8 cellular contexts compared by ENCODE assay signal in the genomic region with DNA sequence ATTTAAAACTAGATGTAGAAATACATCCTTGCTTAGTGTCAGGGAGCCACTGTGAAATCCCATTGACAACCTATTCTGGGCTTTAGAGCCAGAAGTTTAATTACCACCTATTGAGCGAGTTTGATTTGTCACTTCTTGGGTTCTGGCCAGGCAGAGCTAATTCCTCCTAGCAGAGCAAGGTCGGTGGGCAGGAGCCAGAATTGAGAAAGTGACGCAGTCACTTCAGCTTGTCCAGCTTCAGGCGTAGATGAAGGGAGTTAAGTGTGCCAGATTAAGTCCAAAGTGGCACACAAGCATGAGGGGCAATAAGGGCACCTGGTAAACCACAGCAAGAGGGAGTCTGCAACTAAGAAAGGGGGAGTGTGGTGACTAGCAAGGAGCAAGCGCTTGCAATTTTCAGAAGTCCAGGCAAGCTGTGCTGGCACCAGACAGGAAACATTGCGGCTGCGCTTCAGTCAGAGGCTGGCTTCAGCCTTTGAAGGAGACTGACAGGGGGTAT.
A peak's percentile ranks its signal among the peaks of the same experiment; 100 is the strongest.
DNase-seq lines count a peak whose midpoint lies in the region; ATAC-seq and TF ChIP-seq lines count a peak whose summit lies in the region.

No MANE protein-coding gene starts in this region.

- no peak for ATAC-seq in HG02840 (IDR thresholded peaks at IDR 0.05; ENCODE audit: low FRiP score, unreplicated experiment)
- no peak for ATAC-seq in GM18498 (IDR thresholded peaks at IDR 0.05; ENCODE audit: unreplicated experiment)

- no peaks in the 10 kb centered on the region for H3K9me3 ChIP-seq in hepatocyte (ENCODE audit: low read depth)
- peaks cover 8% of the 10 kb centered on the region for H3K9me3 ChIP-seq in WERI-Rb-1 (ENCODE audit: severe bottlenecking)

- H3K79me2 ChIP-seq in hepatocyte: peaks cover 26% of the 10 kb centered on the region

- no peaks in the 10 kb centered on the region for H3K4me1 ChIP-seq in hepatocyte (ENCODE audit: insufficient read depth)

- H3K36me3 ChIP-seq in hepatocyte (replicated peaks; ENCODE audit: insufficient read depth, low read depth) (no peaks in the 10 kb centered on the region), WERI-Rb-1 (no peaks in the 10 kb centered on the region)

- peak overlapping the region; percentile 45 for H3K27ac ChIP-seq in hepatocyte
- no peak overlapping the region for H3K27ac ChIP-seq in substantia nigra (ENCODE audit: low read depth, low read length, poor library complexity, severe bottlenecking)
- no peak overlapping the region for H3K27ac ChIP-seq in WERI-Rb-1

- DNase-seq in NCI-H1417 (lab: John Stamatoyannopoulos, UW) (peak; percentile 31 to 72 (median 50)), NCI-H1417 treated with DMSO at 0.1 percent for 48 hours (lab: John Stamatoyannopoulos, UW) (no peak), UCSD-AML1 (lab: John Stamatoyannopoulos, UW; ENCODE audit: unreplicated experiment) (peak; percentile 42), hepatocyte (ENCODE audit: low spot score) (no peak), substantia nigra (lab: John Stamatoyannopoulos, UW) (peak in 37 of 49 donors; percentile 10 to 91 (median 49)), WERI-Rb-1 (no peak)

- H3K4me2 ChIP-seq in hepatocyte: no peak overlapping the region

- WGBS in hepatocyte (ENCODE audit: low lambda C conversion rate, missing lambda C conversion rate): 65% methylated on average over 7 of the region's 7 CpGs

- H3K9me2 ChIP-seq in hepatocyte (replicated peaks; ENCODE audit: insufficient read depth): no peaks in the 10 kb centered on the region

- TF ChIP-seq CTCF in hepatocyte (IDR thresholded peaks at IDR 0.05; ENCODE audit: poor library complexity) (no peak), WERI-Rb-1 (IDR thresholded peaks at IDR 0.05; ENCODE audit: low read depth, low read length) (no peak)

- H4K20me1 ChIP-seq in hepatocyte (ENCODE audit: insufficient read depth, poor library complexity, severe bottlenecking): peaks cover 3% of the 10 kb centered on the region

- H3K4me3 ChIP-seq in hepatocyte (no peak overlapping the region), WERI-Rb-1 (ENCODE audit: low read depth, low read length) (no peak overlapping the region)

- H2AFZ ChIP-seq in hepatocyte: no peak overlapping the region

- no peaks in the 10 kb centered on the region for H3K27me3 ChIP-seq in hepatocyte
- H3K27me3 ChIP-seq in WERI-Rb-1 (ENCODE audit: insufficient read depth, low read depth, severe bottlenecking): peaks cover 89% of the 10 kb centered on the region

Comparison
In these comparisons a context has a peak if more than half of its experiments do, and no peak if none do; other contexts are left out.
1. DNase-seq: peak in NCI-H1417 (3 of 3), UCSD-AML1 (single experiment) and substantia nigra (37 of 49); none in NCI-H1417 treated with DMSO at 0.1 percent for 48 hours (single experiment), hepatocyte (single experiment) and WERI-Rb-1 (single experiment).